ENCODE assay signal across 1 cellular context in the genomic region with DNA sequence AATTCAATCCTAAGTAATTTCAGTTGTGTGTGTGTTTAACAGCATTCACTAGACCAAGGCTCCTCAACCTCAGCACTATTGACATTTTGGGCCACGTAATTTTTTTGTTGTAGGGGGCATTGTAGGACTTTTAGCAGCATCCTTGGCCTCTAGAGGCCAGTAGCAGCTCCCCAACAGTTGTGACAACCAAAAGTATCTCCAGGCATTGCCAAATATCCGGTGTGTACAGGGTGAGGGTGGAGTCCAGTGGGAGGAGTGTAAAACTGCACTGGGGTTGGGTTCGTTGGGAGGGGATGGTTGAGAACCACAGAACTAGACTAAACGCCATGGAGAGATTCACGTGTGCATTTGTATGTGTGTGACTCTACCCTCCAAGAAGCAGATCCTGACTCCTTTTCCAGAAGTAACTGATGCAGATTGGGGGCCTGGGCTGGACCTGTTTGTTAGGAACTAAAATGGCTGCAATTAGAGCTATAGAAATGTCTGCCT.
A peak's percentile ranks its signal among the peaks of the same experiment; 100 is the strongest.
TF ChIP-seq lines count a peak whose summit lies in the region.

No MANE protein-coding gene starts in this region.

TF ChIP-seq in A549, 52 proteins besides CTCF, POLR2A, EP300 and RAD21 (continued from another document):
- TF ChIP-seq, protein P1, sequence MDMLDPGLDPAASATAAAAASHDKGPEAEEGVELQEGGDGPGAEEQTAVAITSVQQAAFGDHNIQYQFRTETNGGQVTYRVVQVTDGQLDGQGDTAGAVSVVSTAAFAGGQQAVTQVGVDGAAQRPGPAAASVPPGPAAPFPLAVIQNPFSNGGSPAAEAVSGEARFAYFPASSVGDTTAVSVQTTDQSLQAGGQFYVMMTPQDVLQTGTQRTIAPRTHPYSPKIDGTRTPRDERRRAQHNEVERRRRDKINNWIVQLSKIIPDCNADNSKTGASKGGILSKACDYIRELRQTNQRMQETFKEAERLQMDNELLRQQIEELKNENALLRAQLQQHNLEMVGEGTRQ (IDR thresholded peaks at IDR 0.05), result no peak
- TF ChIP-seq KDM5A (IDR thresholded peaks at IDR 0.05), result no peak
- TF ChIP-seq, protein P2, sequence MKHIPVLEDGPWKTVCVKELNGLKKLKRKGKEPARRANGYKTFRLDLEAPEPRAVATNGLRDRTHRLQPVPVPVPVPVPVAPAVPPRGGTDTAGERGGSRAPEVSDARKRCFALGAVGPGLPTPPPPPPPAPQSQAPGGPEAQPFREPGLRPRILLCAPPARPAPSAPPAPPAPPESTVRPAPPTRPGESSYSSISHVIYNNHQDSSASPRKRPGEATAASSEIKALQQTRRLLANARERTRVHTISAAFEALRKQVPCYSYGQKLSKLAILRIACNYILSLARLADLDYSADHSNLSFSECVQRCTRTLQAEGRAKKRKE (CRISPR knock-in tag; IDR thresholded peaks at IDR 0.05; ENCODE audit: low read depth), result no peak
- no peak for TF ChIP-seq BHLHE40 (IDR thresholded peaks at IDR 0.05; ENCODE audit: low read depth, low read length)
- TF ChIP-seq, protein P3, sequence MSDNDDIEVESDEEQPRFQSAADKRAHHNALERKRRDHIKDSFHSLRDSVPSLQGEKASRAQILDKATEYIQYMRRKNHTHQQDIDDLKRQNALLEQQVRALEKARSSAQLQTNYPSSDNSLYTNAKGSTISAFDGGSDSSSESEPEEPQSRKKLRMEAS (IDR thresholded peaks at IDR 0.05), result peak; percentile 38; the same call in 1 of the 2 replicates
- no peak for TF ChIP-seq CBX2 (IDR thresholded peaks at IDR 0.05; ENCODE audit: borderline replicate concordance, low read depth)
- TF ChIP-seq, protein P4, sequence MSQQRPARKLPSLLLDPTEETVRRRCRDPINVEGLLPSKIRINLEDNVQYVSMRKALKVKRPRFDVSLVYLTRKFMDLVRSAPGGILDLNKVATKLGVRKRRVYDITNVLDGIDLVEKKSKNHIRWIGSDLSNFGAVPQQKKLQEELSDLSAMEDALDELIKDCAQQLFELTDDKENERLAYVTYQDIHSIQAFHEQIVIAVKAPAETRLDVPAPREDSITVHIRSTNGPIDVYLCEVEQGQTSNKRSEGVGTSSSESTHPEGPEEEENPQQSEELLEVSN (IDR thresholded peaks at IDR 0.05; ENCODE audit: borderline replicate concordance, low read depth), result no peak
- peak; percentile 69 to 94 for TF ChIP-seq CEBPB (IDR thresholded peaks at IDR 0.05)
- no peak for TF ChIP-seq TP53 (CRISPR knock-in tag; IDR thresholded peaks at IDR 0.05)
- TF ChIP-seq POLR2AphosphoS2 (conservative IDR thresholded peaks at IDR 0.05; ENCODE audit: low read length), result no peak
- no peak for TF ChIP-seq JUNB (IDR thresholded peaks at IDR 0.05)
- TF ChIP-seq JUN (IDR thresholded peaks at IDR 0.05), result 0 out of 5 replicates have a peak, but pooled peaks of 1 of the 2 experiments have one; percentile 35
- TF ChIP-seq, protein P5, sequence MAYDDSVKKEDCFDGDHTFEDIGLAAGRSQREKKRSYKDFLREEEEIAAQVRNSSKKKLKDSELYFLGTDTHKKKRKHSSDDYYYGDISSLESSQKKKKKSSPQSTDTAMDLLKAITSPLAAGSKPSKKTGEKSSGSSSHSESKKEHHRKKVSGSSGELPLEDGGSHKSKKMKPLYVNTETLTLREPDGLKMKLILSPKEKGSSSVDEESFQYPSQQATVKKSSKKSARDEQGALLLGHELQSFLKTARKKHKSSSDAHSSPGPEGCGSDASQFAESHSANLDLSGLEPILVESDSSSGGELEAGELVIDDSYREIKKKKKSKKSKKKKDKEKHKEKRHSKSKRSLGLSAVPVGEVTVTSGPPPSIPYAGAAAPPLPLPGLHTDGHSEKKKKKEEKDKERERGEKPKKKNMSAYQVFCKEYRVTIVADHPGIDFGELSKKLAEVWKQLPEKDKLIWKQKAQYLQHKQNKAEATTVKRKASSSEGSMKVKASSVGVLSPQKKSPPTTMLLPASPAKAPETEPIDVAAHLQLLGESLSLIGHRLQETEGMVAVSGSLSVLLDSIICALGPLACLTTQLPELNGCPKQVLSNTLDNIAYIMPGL (CRISPR knock-in tag; IDR thresholded peaks at IDR 0.05; ENCODE audit: borderline replicate concordance), result no peak
- peak; percentile 54 for TF ChIP-seq SMC3 (IDR thresholded peaks at IDR 0.05)
TF ChIP-seq in A549: peak in this region for 5.
